Comparison of ENCODE assay signal across 9 cellular contexts in the genomic region with DNA sequence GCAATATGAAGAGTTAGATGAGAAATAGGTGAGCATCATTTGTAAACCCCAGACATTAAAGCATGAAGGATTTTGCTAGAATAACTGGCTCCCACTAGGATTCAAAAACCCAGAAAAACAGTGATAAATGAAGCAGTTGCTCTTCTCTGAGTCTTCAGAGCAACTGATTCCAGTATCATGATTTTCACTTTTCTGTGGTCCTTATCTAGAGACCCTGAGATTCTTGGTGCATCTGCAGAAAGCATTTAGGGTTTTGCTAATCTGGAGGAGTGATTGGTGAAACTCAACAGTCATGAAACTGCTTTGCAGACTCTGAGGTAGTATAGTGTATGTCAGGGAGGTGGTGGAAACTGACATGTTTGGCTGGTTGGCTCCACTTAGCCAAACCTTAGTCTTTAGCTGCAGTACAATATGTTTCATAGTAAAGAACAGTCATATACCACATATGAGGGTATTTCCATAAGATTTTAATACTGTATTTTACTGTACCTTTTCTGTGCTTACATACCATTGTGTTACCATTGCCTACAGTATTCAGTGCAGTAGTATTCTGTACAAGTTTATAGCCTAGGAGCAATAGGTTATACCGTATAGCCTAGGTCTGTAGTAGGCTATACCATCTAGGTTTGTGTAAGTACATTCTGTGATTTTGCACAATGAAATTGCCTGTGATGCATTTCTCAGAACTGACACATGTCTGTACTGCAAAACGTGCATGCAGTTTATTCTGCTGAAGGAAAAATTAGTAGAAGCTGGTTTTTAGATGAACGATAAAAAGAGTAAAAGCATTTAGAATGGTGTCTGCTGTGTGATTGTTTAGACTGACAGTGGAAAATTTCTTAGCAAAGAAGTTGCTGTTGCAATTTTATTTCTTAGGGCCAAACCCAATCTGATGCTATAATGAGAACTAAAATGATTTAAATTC. TPM values are rescaled to one million over a fixed set of nuclear protein-coding genes. Genes with fewer than 3 reads are reported as not detected.
DNase-seq lines count a peak whose midpoint lies in the region; ATAC-seq, FAIRE-seq and TF ChIP-seq lines count a peak whose summit lies in the region.
"Had no signal": no experiment of that assay in that cellular context is flagged by ENCODE, and none has a peak within 500 bp of the region (broad histone marks: within the 10 kb centered on the region; RNA-seq: fewer than 3 reads in every experiment).

No MANE protein-coding gene starts in this region.

- H2AK5ac ChIP-seq in IMR-90 (ENCODE audit: low read depth, low read length): no peak overlapping the region

- H4K8ac ChIP-seq in IMR-90 (ENCODE audit: low read depth in 2 of 2, low read length in 2 of 2): peak overlapping the region; percentile 20 to 39; a peak in 1 of 4 replicates

- intact Hi-C loops in IMR-90 (cut with micrococcal nuclease): no loop called here
- intact Hi-C loops in HepG2 (cut with micrococcal nuclease; ENCODE audit: unreplicated experiment): no loop called here

- peaks cover 7% of the 10 kb centered on the region; the same call in 1 of the 2 replicates for H4K20me1 ChIP-seq in IMR-90 (ENCODE audit: insufficient read depth, low read length)
- H4K20me1 ChIP-seq in HepG2 (ENCODE audit: insufficient read depth, low read length): peaks cover 61% of the 10 kb centered on the region

- H3K23ac ChIP-seq in IMR-90 (ENCODE audit: low read depth, low read length): peak overlapping the region; percentile 74; the same call in 1 of the 2 replicates

- H3K4me3 ChIP-seq in GM12865 (ENCODE audit: low read depth, low read length) (no peak overlapping the region), IMR-90 (ENCODE audit: insufficient read depth, low read depth, low read length) (no peak overlapping the region), HepG2 (replicated peaks in 1 of 3; ENCODE audit: insufficient read depth in 1 of 3, low read depth in 2 of 3, low read length in 3 of 3) (peak overlapping the region in 2 of 3 experiments; percentile 6 to 9; a peak in 2 of 6 replicates), SJCRH30 (no peak overlapping the region)

- peaks cover 23 to 74% of the 10 kb centered on the region in 2 experiments for H3K79me1 ChIP-seq in IMR-90 (ENCODE audit: low read depth in 1 of 2, low read length in 2 of 2)

- ATAC-seq in GM21381 (IDR thresholded peaks at IDR 0.05; ENCODE audit: unreplicated experiment) (peak; percentile 66), IMR-90 (ENCODE audit: low read depth) (no peak), HepG2 (peak; percentile 23), GM18873 (IDR thresholded peaks at IDR 0.05; ENCODE audit: low FRiP score, unreplicated experiment) (no peak)

- peaks cover 100% of the 10 kb centered on the region for H3K79me2 ChIP-seq in HepG2 (ENCODE audit: insufficient read depth, low read length)

- peak overlapping the region; percentile 89 for H3K14ac ChIP-seq in IMR-90 (replicated peaks; ENCODE audit: low read depth, low read length)

- peak overlapping the region; percentile 18; the same call in 1 of the 3 replicates for H2BK15ac ChIP-seq in IMR-90 (ENCODE audit: low read depth, low read length)

- H3K9ac ChIP-seq in IMR-90 (ENCODE audit: low read depth, low read length) (peak overlapping the region; percentile 52), HepG2 (ENCODE audit: insufficient read depth, low read depth, low read length) (peak overlapping the region; percentile 66; the same call in 1 of the 2 replicates)

- H3K27me3 ChIP-seq in IMR-90 (ENCODE audit: control insufficient read depth, insufficient read depth, low read length) (no peaks in the 10 kb centered on the region), HepG2 (ENCODE audit: control insufficient read depth in 1 of 2, insufficient read depth in 2 of 2, low read length in 2 of 2) (no peaks in the 10 kb centered on the region), SJCRH30 (no peaks in the 10 kb centered on the region)

- DNase-seq in GM12865 (ENCODE audit: low read depth): peak; percentile 44
- DNase-seq in IMR-90: no peak
- DNase-seq in HepG2 (ENCODE audit: low spot score): no peak
- no peak for DNase-seq in NCI-H510A treated with DMSO at 0.1 percent for 48 hours (lab: John Stamatoyannopoulos, UW)
- DNase-seq in MV-4-11 (lab: John Stamatoyannopoulos, UW): no peak
- DNase-seq in SJCRH30: no peak
- DNase-seq: NCI-H1436 had no signal

- BruUV-seq in IMR-90 (replicated peaks; lab: Mats Ljungman, UMichigan) (no TSS peak), HepG2 (replicated peaks; lab: Mats Ljungman, UMichigan) (no TSS peak)

- FAIRE-seq in HepG2 (lab: Jason Lieb, UNC): no peak

- H2BK120ac ChIP-seq in IMR-90 (ENCODE audit: low read depth, low read length): 0 out of 2 replicates have a peak overlapping the region, but pooled peaks have one; percentile 39

- no peak overlapping the region for H3K56ac ChIP-seq in IMR-90 (ENCODE audit: extremely low read depth, insufficient read depth, low read length)

- H3K18ac ChIP-seq in IMR-90 (ENCODE audit: low read depth, low read length): peak overlapping the region; percentile 17; the same call in 1 of the 2 replicates

- CTCF ChIA-PET in IMR-90 (lab: Yijun Ruan, JAX) (interaction anchor here (0.6 to 0.7 kb wide), 2 partner anchors 11 to 97 kb away, joined by 3 read pairs; no protein-coding TSS in a partner anchor), HepG2 (lab: Yijun Ruan, JAX; ENCODE audit: low intra/inter-chr PET ratio, low total read pairs) (interaction anchor here (1.1 kb wide), 1 partner anchor 97 kb away, joined by 3 read pairs; no protein-coding TSS in a partner anchor)

- H3K9me3 ChIP-seq in IMR-90 (ENCODE audit: control insufficient read depth, insufficient read depth, low read length): no peaks in the 10 kb centered on the region
- no peaks in the 10 kb centered on the region for H3K9me3 ChIP-seq in HepG2 (ENCODE audit: low read length)
- no peaks in the 10 kb centered on the region for H3K9me3 ChIP-seq in SJCRH30 (replicated peaks)

- dilution Hi-C loops in IMR-90 (cut with HindIII; ENCODE audit: low sequenced_read_pairs, unreplicated experiment): no loop called here

- H3K27ac ChIP-seq in IMR-90 (ENCODE audit: insufficient read depth, low read length): peak overlapping the region; percentile 21; the same call in 1 of the 2 replicates
- peak overlapping the region; percentile 98 for H3K27ac ChIP-seq in HepG2 (ENCODE audit: extremely low read length, insufficient read depth, low read length)
- no peak overlapping the region for H3K27ac ChIP-seq in SJCRH30

- no peak overlapping the region for H2AFZ ChIP-seq in IMR-90 (replicated peaks; ENCODE audit: low read length, poor library complexity)
- H2AFZ ChIP-seq in HepG2 (ENCODE audit: low read length): no peak overlapping the region

- POLR2A ChIA-PET in IMR-90 (lab: Charles Lee; ENCODE audit: unreplicated experiment): no interaction called here
- POLR2A ChIA-PET in HepG2 (lab: Yijun Ruan, JAX): interaction anchor here (0.6 to 4.2 kb wide), 8 partner anchors 10 to 101 kb away, joined by 3 to 33 read pairs (median 4); no protein-coding TSS in a partner anchor

- H2BK5ac ChIP-seq in IMR-90 (ENCODE audit: low read depth, low read length, poor library complexity, severe bottlenecking): peak overlapping the region; percentile 94

- peaks cover 15% of the 10 kb centered on the region for H3K9me1 ChIP-seq in IMR-90 (ENCODE audit: insufficient read depth, low read length)

- TF ChIP-seq EP300 in HepG2 (IDR thresholded peaks at IDR 0.05; ENCODE audit: low read depth in 2 of 2, low read length in 2 of 2) (no peak), HepG2 (CRISPR knock-in tag; IDR thresholded peaks at IDR 0.05; ENCODE audit: borderline replicate concordance) (no peak)

- in situ Hi-C loops in IMR-90 (cut with MboI; ENCODE audit: low sequenced_read_pairs) (no loop called here), HepG2 (cut with HindIII; ENCODE audit: extremely low pct_ligation_motif_present, low pct_unique_long_range_greater_than_20kb) (loop anchor here (25.0 kb wide), 1 partner anchor 331 kb away; no protein-coding TSS in a partner anchor)

- TF ChIP-seq CTCF in GM12865 (IDR thresholded peaks at IDR 0.05; ENCODE audit: insufficient read depth, low read depth, low read length, missing control alignments): no peak
- TF ChIP-seq CTCF in IMR-90 (conservative IDR thresholded peaks at IDR 0.05; ENCODE audit: low read depth, low read length): no peak
- TF ChIP-seq CTCF in HepG2 (CRISPR knock-in tag; IDR thresholded peaks at IDR 0.05): no peak

- no peak overlapping the region for H2BK20ac ChIP-seq in IMR-90 (ENCODE audit: low read depth, low read length)

- no peak overlapping the region for H2AK9ac ChIP-seq in IMR-90 (replicated peaks; ENCODE audit: low read depth, low read length, poor library complexity)

- H3K36me3 ChIP-seq in IMR-90 (ENCODE audit: control insufficient read depth, insufficient read depth, low read length) (no peaks in the 10 kb centered on the region), HepG2 (replicated peaks in 1 of 2; ENCODE audit: control insufficient read depth in 1 of 2, insufficient read depth in 2 of 2, low read length in 2 of 2) (peaks cover 2 to 27% of the 10 kb centered on the region in 2 experiments), SJCRH30 (0 out of 2 replicates have a peak, but pooled peaks cover 5% of the 10 kb centered on the region)

- H3K4ac ChIP-seq in IMR-90 (ENCODE audit: low read depth, low read length): no peak overlapping the region; the same call in 1 of the 2 replicates

- 51% methylated on average over 3 of the region's 3 CpGs; no CpG with 5 or more reads in 1 of the 2 experiments for WGBS in IMR-90 (ENCODE audit: extremely low coverage in 2 of 2, insufficient read length in 1 of 2), 2 experiments
- 36% methylated on average over 3 of the region's 3 CpGs for WGBS in HepG2 (ENCODE audit: low lambda C conversion rate)

- no peak overlapping the region for H4K91ac ChIP-seq in IMR-90 (ENCODE audit: insufficient read depth, low read depth, low read length)

- peak overlapping the region; percentile 5; the same call in 1 of the 2 replicates for H3K4me2 ChIP-seq in IMR-90 (ENCODE audit: low read depth, low read length)
- peak overlapping the region; percentile 76 for H3K4me2 ChIP-seq in HepG2 (ENCODE audit: low read depth, low read length)

- peak overlapping the region; percentile 1; the same call in 1 of the 2 replicates for H4K5ac ChIP-seq in IMR-90 (ENCODE audit: low read depth, low read length)

- H3K4me1 ChIP-seq in IMR-90 (ENCODE audit: control insufficient read depth, insufficient read depth, low read length) (peaks cover 20% of the 10 kb centered on the region), HepG2 (ENCODE audit: insufficient read depth, low read length) (peaks cover 100% of the 10 kb centered on the region), SJCRH30 (peaks cover 16% of the 10 kb centered on the region)

- TF ChIP-seq POLR2A in IMR-90 (IDR thresholded peaks at IDR 0.05; ENCODE audit: low read depth, low read length) (no peak), HepG2 (IDR thresholded peaks at IDR 0.05; ENCODE audit: insufficient read depth in 1 of 2, low read depth in 2 of 2, low read length in 2 of 2) (0 out of 4 replicates have a peak, but pooled peaks of 1 of the 2 experiments have one; percentile 13)

- TF ChIP-seq RAD21 in IMR-90 (IDR thresholded peaks at IDR 0.05; ENCODE audit: low read length) (no peak), HepG2 (CRISPR knock-in tag; IDR thresholded peaks at IDR 0.05) (no peak)

RNA-seq across cellular contexts. Expression of a gene that starts 23.8 kb away (rescaled TPM):
- 73.7 and 85.8 TPM in 2 replicates for total RNA-seq in IMR-90 (2012; rRNA removed)
- 24.8 and 29.7 TPM in 2 replicates for polyA plus RNA-seq in IMR-90 (2012; rRNA removed)
- polyA plus RNA-seq in IMR-90 (2012; cell fraction: cytosol; rRNA removed): 6.9 and 14.5 TPM in 2 replicates
- 24.1 and 88.2 TPM in 2 replicates for polyA plus RNA-seq in IMR-90 (2012; cell fraction: nucleus; rRNA removed; ENCODE audit: low replicate concordance)
- total RNA-seq in HepG2 (2016; rRNA removed; fragmentation: Illumina TruSeq; extraction: Trizol): 243 and 362 TPM in 2 replicates
- 33.1 and 38.2 TPM in 2 replicates for total RNA-seq in HepG2 (2016; cell fraction: cytosol; rRNA removed; fragmentation: Illumina TruSeq; extraction: Trizol; ENCODE audit: low read depth)
- 236 and 353 TPM in 2 replicates for total RNA-seq in HepG2 (2016; cell fraction: insoluble cytoplasmic fraction; rRNA removed; fragmentation: Illumina TruSeq; extraction: Trizol)
- 84.2 and 89.8 TPM in 2 replicates for total RNA-seq in HepG2 (2016; cell fraction: membrane; rRNA removed; fragmentation: Illumina TruSeq; extraction: Trizol)
- total RNA-seq in HepG2 (2016; cell fraction: nucleus; rRNA removed; fragmentation: Illumina TruSeq; extraction: Trizol): 261 and 283 TPM in 2 replicates
- polyA plus RNA-seq in HepG2 (2011; rRNA removed): 355 and 476 TPM in 2 replicates
- 199 and 296 TPM in 2 replicates for polyA plus RNA-seq in HepG2 (2011; cell fraction: cytosol; rRNA removed)
- 364 and 369 TPM in 2 replicates for polyA plus RNA-seq in HepG2 (2011; cell fraction: nucleus; rRNA removed)
- polyA plus RNA-seq in HepG2 (2012): 244 and 400 TPM in 2 replicates
- 6.9 and 8.0 TPM in 2 replicates for polyA plus RNA-seq in HepG2 (2016; cell fraction: cytosol; fragmentation: Illumina TruSeq; extraction: Trizol; ENCODE audit: low read depth)
- polyA plus RNA-seq in HepG2 (2016; cell fraction: insoluble cytoplasmic fraction; fragmentation: Illumina TruSeq; extraction: Trizol; ENCODE audit: low read depth): 247 and 266 TPM in 2 replicates
- polyA plus RNA-seq in HepG2 (2016; cell fraction: membrane; fragmentation: Illumina TruSeq; extraction: Trizol; ENCODE audit: low read depth): 32.1 and 33.7 TPM in 2 replicates
- polyA plus RNA-seq in HepG2 (2016; cell fraction: nucleus; fragmentation: Illumina TruSeq; extraction: Trizol; ENCODE audit: insufficient read depth, low read depth): 219 and 231 TPM in 2 replicates
- 36.9 and 556 TPM in 2 replicates for polyA minus RNA-seq in HepG2 (2011; rRNA and poly(A)+ RNA removed; ENCODE audit: low replicate concordance)
- polyA minus RNA-seq in HepG2 (2011; cell fraction: cytosol; rRNA and poly(A)+ RNA removed): 400 and 421 TPM in 2 replicates
- 1,279 and 1,350 TPM in 2 replicates for polyA minus RNA-seq in HepG2 (2011; cell fraction: nucleus; rRNA and poly(A)+ RNA removed)
- total RNA-seq in SJCRH30 (2014; rRNA removed; shearing (Covaris generic)): 117 and 128 TPM in 2 replicates

Comparison
In these comparisons a context has a peak if more than half of its experiments do, and no peak if none do; other contexts are left out.
1. H3K4me3 ChIP-seq: peak in HepG2 (2 of 3); none in GM12865 (single experiment), IMR-90 (single experiment) and SJCRH30 (single experiment).
2. ATAC-seq: peak in GM21381 (single experiment) and HepG2 (single experiment); none in IMR-90 (single experiment) and GM18873 (single experiment).